In genomic region chr19:2567580-2567979, GRCh38 we compare ENCODE assay signal across 9 cellular contexts.
A peak's percentile ranks its signal among the peaks of the same experiment; 100 is the strongest.
DNase-seq lines count a peak whose midpoint lies in the region; ATAC-seq, FAIRE-seq and TF ChIP-seq lines count a peak whose summit lies in the region.
"Had no signal": no experiment of that assay in that cellular context is flagged by ENCODE, and none has a peak within 500 bp of the region (broad histone marks: within the 10 kb centered on the region; RNA-seq: fewer than 3 reads in every experiment).

No MANE protein-coding gene starts in this region.

- no peak overlapping the region for H3K4ac ChIP-seq in H1 (replicated peaks; ENCODE audit: insufficient read length, low read depth, low read length)

- no peak overlapping the region; the same call in 1 of the 2 replicates for H3K18ac ChIP-seq in H1 (ENCODE audit: extremely low read depth, low read length)

- no peak overlapping the region for H2BK15ac ChIP-seq in H1 (ENCODE audit: low read length)

- POLR2A ChIA-PET in H1 (lab: Charles Lee; ENCODE audit: partially characterized antibody), result interaction anchor here (0.7 to 1.2 kb wide), 2 partner anchors 27 to 91 kb away, joined by 3 read pairs; partner anchors contain the start of gene GADD45B

- H2BK5ac ChIP-seq in H1 (ENCODE audit: low read depth, low read length), result no peak overlapping the region

- H2BK20ac ChIP-seq in H1 (ENCODE audit: low read length), result no peak overlapping the region

- H3K23me2 ChIP-seq in H1 (ENCODE audit: low read depth, low read length), result peaks cover 3% of the 10 kb centered on the region; the same call in 1 of the 2 replicates

- H3K36me3 Mint-ChIP-seq in activated naive CD8-positive, alpha-beta T cell, result no peaks in the 10 kb centered on the region
- no peaks in the 10 kb centered on the region for H3K36me3 Mint-ChIP-seq in activated naive CD8-positive, alpha-beta T cell treated with anti-CD3 and anti-CD28 coated beads for 36 hours
- no peaks in the 10 kb centered on the region for H3K36me3 Mint-ChIP-seq in activated T-cell treated with anti-CD3 and anti-CD28 coated beads, Interleukin-2, amount 50 U/mL, for 24 hours (ENCODE audit: low read depth)

- no peaks in the 10 kb centered on the region for H3K27me3 ChIP-seq in H1 (replicated peaks in 1 of 4; ENCODE audit: control insufficient read depth in 3 of 4, extremely low read depth in 1 of 4, insufficient read depth in 3 of 4, low read length in 3 of 4)
- H3K27me3 ChIP-seq in mucosa of rectum (ENCODE audit: control insufficient read depth in 2 of 2, insufficient read depth in 2 of 2, low read length in 2 of 2), result no peaks in the 10 kb centered on the region
- no peaks in the 10 kb centered on the region for H3K27me3 ChIP-seq in aorta (ENCODE audit: control insufficient read depth in 1 of 2, insufficient read depth in 2 of 2, low read length in 1 of 2)

- intact Hi-C loops in aorta (cut with DNase I), result no loop called here

- H3K4me1 ChIP-seq in H1 (replicated peaks in 1 of 4; ENCODE audit: control insufficient read depth in 3 of 4, insufficient read depth in 4 of 4, low read length in 3 of 4) (no peaks in the 10 kb centered on the region; a peak in 1 of 7 replicates), mucosa of rectum (ENCODE audit: control insufficient read depth in 2 of 2, insufficient read depth in 2 of 2, low read length in 2 of 2) (peaks cover 5 to 6% of the 10 kb centered on the region in 2 donors), aorta (ENCODE audit: control insufficient read depth in 1 of 2, insufficient read depth in 2 of 2, low read length in 2 of 2) (no peaks in the 10 kb centered on the region)

- no peaks in the 10 kb centered on the region for H3K27me3 Mint-ChIP-seq in activated naive CD8-positive, alpha-beta T cell
- H3K27me3 Mint-ChIP-seq in activated naive CD8-positive, alpha-beta T cell treated with anti-CD3 and anti-CD28 coated beads for 36 hours, result no peaks in the 10 kb centered on the region
- no peaks in the 10 kb centered on the region for H3K27me3 Mint-ChIP-seq in activated T-cell treated with anti-CD3 and anti-CD28 coated beads, Interleukin-2, amount 50 U/mL, for 24 hours

- H2AFZ ChIP-seq in H1 (ENCODE audit: low read length), result no peak overlapping the region

- H2AK5ac ChIP-seq in H1 (ENCODE audit: low read depth, low read length), result 0 out of 2 replicates have a peak overlapping the region, but pooled peaks have one; percentile 53

- H3K9ac ChIP-seq in H1 (replicated peaks in 1 of 4; ENCODE audit: extremely low read depth in 1 of 4, low read depth in 3 of 4, low read length in 3 of 4), result no peak overlapping the region
- peak overlapping the region in 1 of 2 donors; percentile 38 for H3K9ac ChIP-seq in mucosa of rectum (ENCODE audit: low read depth in 1 of 2, low read length in 2 of 2)

- FAIRE-seq in H1 (lab: Jason Lieb, UNC), result no peak

- H3K4me2 ChIP-seq in H1 (ENCODE audit: insufficient read depth in 1 of 2, low read depth in 2 of 2, low read length in 2 of 2), result no peak overlapping the region

- DNase-seq in activated naive CD8-positive, alpha-beta T cell treated with anti-CD3 and anti-CD28 coated beads for 36 hours, result no peak
- no peak for DNase-seq in H1 (ENCODE audit: low read depth in 1 of 2, low spot score in 2 of 2)
- peak; percentile 76 to 92 for DNase-seq in aorta
- no peak for DNase-seq in SK-N-DZ (ENCODE audit: low spot score)
- DNase-seq in NCI-H2029 (lab: John Stamatoyannopoulos, UW), result no peak
- DNase-seq in activated T-cell treated with anti-CD3 and anti-CD28 coated beads, Interleukin-2, amount 50 U/mL, for 24 hours, result no peak
- DNase-seq: foreskin melanocyte had no signal

- no peaks in the 10 kb centered on the region for H3K9me3 Mint-ChIP-seq in activated naive CD8-positive, alpha-beta T cell (ENCODE audit: low read depth)
- peaks cover 7% of the 10 kb centered on the region for H3K9me3 Mint-ChIP-seq in activated naive CD8-positive, alpha-beta T cell treated with anti-CD3 and anti-CD28 coated beads for 36 hours
- no peaks in the 10 kb centered on the region for H3K9me3 Mint-ChIP-seq in activated T-cell treated with anti-CD3 and anti-CD28 coated beads, Interleukin-2, amount 50 U/mL, for 24 hours

- H3K79me1 ChIP-seq in H1 (ENCODE audit: low read depth, low read length), result no peaks in the 10 kb centered on the region

- TF ChIP-seq EP300 in H1 (IDR thresholded peaks at IDR 0.05; ENCODE audit: borderline replicate concordance in 1 of 2, low read depth in 2 of 2, low read length in 2 of 2), result no peak

- no peak overlapping the region for H3K56ac ChIP-seq in H1 (replicated peaks; ENCODE audit: insufficient read length, low read depth, low read length)

- 85% methylated on average over 16 of the region's 17 CpGs; no CpG with 5 or more reads in 1 of the 2 experiments for WGBS in H1 (ENCODE audit: extremely low coverage in 1 of 2, insufficient coverage in 1 of 2, insufficient read length in 1 of 2, insufficient replicate concordance in 2 of 2, low coverage in 1 of 2, low lambda C conversion rate in 2 of 2, missing lambda C conversion rate in 1 of 2), 2 experiments
- 80 to 82% methylated on average over 17 of the region's 17 CpGs for WGBS in aorta, 2 donors

- H3K4me3 ChIP-seq in H1 (ENCODE audit: extremely low read depth in 1 of 4, insufficient read depth in 2 of 4, low read depth in 3 of 4, low read length in 4 of 4) (no peak overlapping the region), mucosa of rectum (ENCODE audit: low read length in 2 of 2) (no peak overlapping the region), aorta (ENCODE audit: low read length in 2 of 2) (no peak overlapping the region)

- no peaks in the 10 kb centered on the region for H3K79me2 ChIP-seq in H1 (ENCODE audit: control insufficient read depth in 1 of 2, insufficient read depth in 2 of 2, low read length in 2 of 2)

- H2BK120ac ChIP-seq in H1 (replicated peaks; ENCODE audit: low read depth, low read length), result no peak overlapping the region

- no peaks in the 10 kb centered on the region; a peak in 1 of 4 replicates for H3K9me3 ChIP-seq in H1 (ENCODE audit: insufficient read depth in 2 of 2, low read depth in 1 of 2, low read length in 1 of 2)
- H3K9me3 ChIP-seq in mucosa of rectum (ENCODE audit: control insufficient read depth in 2 of 2, low read length in 2 of 2), result no peaks in the 10 kb centered on the region
- H3K9me3 ChIP-seq in aorta (ENCODE audit: control insufficient read depth, low read length), result no peaks in the 10 kb centered on the region

- CTCF ChIA-PET in H1 (lab: Charles Lee; ENCODE audit: partially characterized antibody), result interaction anchor here (1.0 kb wide), 1 partner anchor 44 kb away, joined by 3 read pairs; no protein-coding TSS in a partner anchor

- H3K4me1 Mint-ChIP-seq in activated naive CD8-positive, alpha-beta T cell (ENCODE audit: low read depth), result peaks cover 18% of the 10 kb centered on the region
- H3K4me1 Mint-ChIP-seq in activated naive CD8-positive, alpha-beta T cell treated with anti-CD3 and anti-CD28 coated beads for 36 hours, result peaks cover 10% of the 10 kb centered on the region
- peaks cover 10% of the 10 kb centered on the region for H3K4me1 Mint-ChIP-seq in activated T-cell treated with anti-CD3 and anti-CD28 coated beads, Interleukin-2, amount 50 U/mL, for 24 hours (ENCODE audit: low read depth)

- no peak for TF ChIP-seq RAD21 in H1 (IDR thresholded peaks at IDR 0.05 in 1 of 2, conservative IDR thresholded peaks at IDR 0.05 in 1 of 2; ENCODE audit: low read depth in 2 of 2, low read length in 2 of 2)

- no peak overlapping the region for H4K8ac ChIP-seq in H1 (ENCODE audit: extremely low read depth, insufficient read depth, low read length)

- peak overlapping the region; percentile 2 for H3K4me3 Mint-ChIP-seq in activated naive CD8-positive, alpha-beta T cell
- H3K4me3 Mint-ChIP-seq in activated naive CD8-positive, alpha-beta T cell treated with anti-CD3 and anti-CD28 coated beads for 36 hours, result no peak overlapping the region
- no peak overlapping the region for H3K4me3 Mint-ChIP-seq in activated T-cell treated with anti-CD3 and anti-CD28 coated beads, Interleukin-2, amount 50 U/mL, for 24 hours

- no peak overlapping the region for H3K14ac ChIP-seq in H1 (ENCODE audit: insufficient read length)

- H3K27ac Mint-ChIP-seq in activated naive CD8-positive, alpha-beta T cell, result no peak overlapping the region
- no peak overlapping the region for H3K27ac Mint-ChIP-seq in activated naive CD8-positive, alpha-beta T cell treated with anti-CD3 and anti-CD28 coated beads for 36 hours
- H3K27ac Mint-ChIP-seq in activated T-cell treated with anti-CD3 and anti-CD28 coated beads, Interleukin-2, amount 50 U/mL, for 24 hours, result no peak overlapping the region

- no peak overlapping the region for H4K91ac ChIP-seq in H1 (replicated peaks; ENCODE audit: insufficient read length, low read length)

- H3K36me3 ChIP-seq in H1 (ENCODE audit: control insufficient read depth in 2 of 4, insufficient read depth in 4 of 4, low read length in 3 of 4), result no peaks in the 10 kb centered on the region
- no peaks in the 10 kb centered on the region for H3K36me3 ChIP-seq in mucosa of rectum (ENCODE audit: control insufficient read depth in 2 of 2, insufficient read depth in 2 of 2, low read length in 2 of 2)
- H3K36me3 ChIP-seq in aorta (ENCODE audit: control insufficient read depth in 1 of 2, insufficient read depth in 2 of 2, low read length in 1 of 2), result no peaks in the 10 kb centered on the region

- H3K27ac ChIP-seq in H1 (ENCODE audit: low read depth, low read length) (no peak overlapping the region), mucosa of rectum (ENCODE audit: low read depth in 2 of 2, low read length in 2 of 2) (peak overlapping the region; percentile 1 to 48), aorta (ENCODE audit: low read depth in 1 of 2, low read length in 2 of 2) (no peak overlapping the region)

- TF ChIP-seq CTCF in H1 (IDR thresholded peaks at IDR 0.05; ENCODE audit: control extremely low read depth in 1 of 3, insufficient read depth in 1 of 3, low read depth in 1 of 3, low read length in 3 of 3), result no peak

- no peak overlapping the region for H4K5ac ChIP-seq in H1 (ENCODE audit: insufficient read length, low read depth, low read length)

- ATAC-seq in aorta (ENCODE audit: low FRiP score), result peak; percentile 57

- no peak overlapping the region for H3K23ac ChIP-seq in H1 (ENCODE audit: insufficient read length)

- TF ChIP-seq POLR2A in H1 (IDR thresholded peaks at IDR 0.05; ENCODE audit: control extremely low read depth in 1 of 2, low read depth in 2 of 2, low read length in 2 of 2), result no peak

- no peak overlapping the region for H2BK12ac ChIP-seq in H1 (ENCODE audit: low read depth, low read length)

- H4K20me1 ChIP-seq in H1 (replicated peaks in 1 of 2; ENCODE audit: control insufficient read depth in 1 of 2, insufficient read depth in 2 of 2, low read length in 2 of 2), result peaks cover 0 to 2% of the 10 kb centered on the region in 2 experiments

TF ChIP-seq in H1, 55 proteins besides CTCF, POLR2A, EP300 and RAD21 (continues in another document):
- TF ChIP-seq GTF2F1 (IDR thresholded peaks at IDR 0.05; ENCODE audit: borderline replicate concordance, low read depth, low read length) (no peak), HDAC2 (IDR thresholded peaks at IDR 0.05; ENCODE audit: borderline replicate concordance in 1 of 2, low read depth in 2 of 2, low read length in 2 of 2) (no peak), ZNF274 (IDR thresholded peaks at IDR 0.05; ENCODE audit: borderline replicate concordance, extremely low read depth, low read length) (no peak), RXRA (IDR thresholded peaks at IDR 0.05; ENCODE audit: insufficient read depth, low read depth, low read length) (no peak), SP4 (IDR thresholded peaks at IDR 0.05; ENCODE audit: low read length) (no peak), CHD2 (IDR thresholded peaks at IDR 0.05; ENCODE audit: low read length) (no peak)

Comparison
In these comparisons a context has a peak if more than half of its experiments do, and no peak if none do; other contexts are left out.
1. DNase-seq: peak in aorta (2 of 2); none in activated naive CD8-positive, alpha-beta T cell treated with anti-CD3 and anti-CD28 coated beads for 36 hours (single experiment), H1 (0 of 2), SK-N-DZ (single experiment), NCI-H2029 (single experiment) and activated T-cell treated with anti-CD3 and anti-CD28 coated beads, Interleukin-2, amount 50 U/mL, for 24 hours (single experiment).
2. H3K27ac ChIP-seq: peak in mucosa of rectum (2 of 2); none in H1 (single experiment) and aorta (0 of 2).